In the genomic region with DNA sequence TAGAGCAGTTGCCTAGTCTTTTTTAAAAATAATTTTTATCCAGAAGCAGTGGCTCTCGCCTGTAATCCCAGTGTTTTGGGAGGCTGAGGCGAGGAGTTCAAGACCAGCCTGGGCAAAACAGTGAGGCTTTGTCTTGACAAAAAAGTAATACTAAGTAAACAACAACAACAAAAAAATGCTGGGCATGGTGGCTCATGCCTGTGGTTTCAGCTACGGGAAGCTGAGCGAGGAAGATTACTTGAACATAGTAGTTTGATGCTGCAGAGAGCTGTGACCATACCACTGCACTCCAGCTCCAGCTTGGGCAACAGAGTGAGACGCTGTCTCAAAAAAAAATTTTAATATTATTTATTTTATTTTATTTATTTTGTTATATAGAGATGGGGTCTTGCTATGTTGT, we compare ENCODE assay signal across 12 cellular contexts. TPM values are rescaled to one million over a fixed set of nuclear protein-coding genes. Genes with fewer than 3 reads are reported as not detected.
A peak's percentile ranks its signal among the peaks of the same experiment; 100 is the strongest.
DNase-seq lines count a peak whose midpoint lies in the region; TF ChIP-seq lines count a peak whose summit lies in the region.
"Had no signal": no experiment of that assay in that cellular context is flagged by ENCODE, and none has a peak within 500 bp of the region (broad histone marks: within the 10 kb centered on the region; RNA-seq: fewer than 3 reads in every experiment).

No MANE protein-coding gene starts in this region.

- no peak overlapping the region for H2BK12ac ChIP-seq in trophoblast cell (ENCODE audit: low read length)

- no peak overlapping the region for H2BK120ac ChIP-seq in trophoblast cell (ENCODE audit: insufficient read depth, low read length, poor library complexity)

- no peaks in the 10 kb centered on the region for H3K27me3 Mint-ChIP-seq in osteocyte (ENCODE audit: unreplicated experiment)
- H3K27me3 Mint-ChIP-seq: CD4-positive, CD25-positive, alpha-beta regulatory T cell had no signal

- H3K4me2 ChIP-seq in trophoblast cell (ENCODE audit: low read length), result no peak overlapping the region
- H3K4me2 ChIP-seq: BLaER1 treated with 17β-estradiol and CSF1 and Interleukin-3, amounts not matched to agents 10 nM and 100 nM had no signal

- no peak overlapping the region for H2AK5ac ChIP-seq in trophoblast cell (ENCODE audit: low read length)

- no peaks in the 10 kb centered on the region for H3K9me3 Mint-ChIP-seq in osteocyte (ENCODE audit: unreplicated experiment)

- no peak overlapping the region for H3K27ac Mint-ChIP-seq in osteocyte (ENCODE audit: unreplicated experiment)
- H3K27ac Mint-ChIP-seq: CD4-positive, CD25-positive, alpha-beta regulatory T cell; HFFc6 had no signal

- H4K91ac ChIP-seq in trophoblast cell (ENCODE audit: low read depth, low read length), result no peak overlapping the region

- H3K27me3 ChIP-seq in SJSA1 (replicated peaks), result no peaks in the 10 kb centered on the region
- H3K27me3 ChIP-seq in trophoblast cell (ENCODE audit: insufficient read depth, low read length), result no peaks in the 10 kb centered on the region
- H3K27me3 ChIP-seq: BLaER1 treated with 17β-estradiol and CSF1 and Interleukin-3, amounts not matched to agents 10 nM and 100 nM had no signal

- H4K8ac ChIP-seq in trophoblast cell (ENCODE audit: low read depth, low read length), result no peak overlapping the region

- H3K36me3 ChIP-seq in SJSA1, result no peaks in the 10 kb centered on the region
- H3K36me3 ChIP-seq in trophoblast cell (ENCODE audit: control insufficient read depth in 1 of 2, insufficient read depth in 2 of 2, low read length in 2 of 2), result no peaks in the 10 kb centered on the region
- H3K36me3 ChIP-seq: BLaER1 treated with 17β-estradiol and CSF1 and Interleukin-3, amounts not matched to agents 10 nM and 100 nM had no signal

- no peaks in the 10 kb centered on the region for H3K4me1 Mint-ChIP-seq in osteocyte (ENCODE audit: unreplicated experiment)
- H3K4me1 Mint-ChIP-seq: CD4-positive, CD25-positive, alpha-beta regulatory T cell had no signal

- H3K4me1 ChIP-seq in SJSA1 (replicated peaks) (peaks cover 18% of the 10 kb centered on the region), trophoblast cell (ENCODE audit: control insufficient read depth in 1 of 2, insufficient read depth in 2 of 2, low read length in 2 of 2) (no peaks in the 10 kb centered on the region)

- H3K14ac ChIP-seq in trophoblast cell (ENCODE audit: low read length), result no peak overlapping the region

- no peak overlapping the region for H2BK5ac ChIP-seq in trophoblast cell (ENCODE audit: low read depth, low read length, poor library complexity)

- no peak for TF ChIP-seq CTCF in choroid plexus epithelial cell (conservative IDR thresholded peaks at IDR 0.05; ENCODE audit: low read depth, low read length)
- TF ChIP-seq CTCF in osteocyte (IDR thresholded peaks at IDR 0.05), result no peak

- no CpG with 5 or more reads among the region's 5 CpGs for WGBS in trophoblast cell (ENCODE audit: extremely low coverage, insufficient coverage, insufficient read length)

- no peaks in the 10 kb centered on the region for H3K36me3 Mint-ChIP-seq in osteocyte (ENCODE audit: unreplicated experiment)
- H3K36me3 Mint-ChIP-seq: CD4-positive, CD25-positive, alpha-beta regulatory T cell had no signal

- no peak overlapping the region for H3K23ac ChIP-seq in trophoblast cell (ENCODE audit: low read length)

- no peak overlapping the region for H3K18ac ChIP-seq in trophoblast cell (ENCODE audit: low read length)

- H3K79me1 ChIP-seq in trophoblast cell (ENCODE audit: low read length), result no peaks in the 10 kb centered on the region

- H3K4me3 ChIP-seq in SJSA1 (no peak overlapping the region), choroid plexus epithelial cell (ENCODE audit: low read depth, low read length) (no peak overlapping the region), trophoblast cell (ENCODE audit: low read depth, low read length) (no peak overlapping the region)
- H3K4me3 ChIP-seq: BLaER1 treated with 17β-estradiol and CSF1 and Interleukin-3, amounts not matched to agents 10 nM and 100 nM had no signal

- DNase-seq in AG08395 (ENCODE audit: low spot score) (peak; percentile 8), SJSA1 (ENCODE audit: low read depth in 1 of 2, low spot score in 2 of 2) (peak; percentile 53 to 60), choroid plexus epithelial cell (ENCODE audit: low read depth) (peak; percentile 13), trophoblast cell (peak; percentile 37 to 75), osteocyte (ENCODE audit: extremely low spot score, unreplicated experiment) (no peak), glomerular visceral epithelial cell (ENCODE audit: extremely low spot score) (no peak)
- no peak for DNase-seq in stimulated activated CD4-positive, alpha-beta T cell treated with anti-CD3 and anti-CD28 coated beads, Interleukin-15, amount 100 ng/mL, for 24 hours
- DNase-seq: CD4-positive, CD25-positive, alpha-beta regulatory T cell; HCEC 1CT; HFFc6 had no signal

- H3K27ac ChIP-seq in SJSA1 (no peak overlapping the region), trophoblast cell (ENCODE audit: low read depth, low read length) (no peak overlapping the region)
- H3K27ac ChIP-seq: 22Rv1; BLaER1 treated with 17β-estradiol and CSF1 and Interleukin-3, amounts not matched to agents 10 nM and 100 nM had no signal

- no peak overlapping the region for H4K12ac ChIP-seq in trophoblast cell (ENCODE audit: low read depth, low read length)

- no peak overlapping the region for H3K9ac ChIP-seq in trophoblast cell (ENCODE audit: low read length)
- H3K9ac ChIP-seq: BLaER1 treated with 17β-estradiol and CSF1 and Interleukin-3, amounts not matched to agents 10 nM and 100 nM had no signal

- H2AFZ ChIP-seq in trophoblast cell (ENCODE audit: insufficient read depth, low read length, poor library complexity), result no peak overlapping the region

- no peak overlapping the region for H3K4me3 Mint-ChIP-seq in osteocyte (ENCODE audit: unreplicated experiment)
- H3K4me3 Mint-ChIP-seq: CD4-positive, CD25-positive, alpha-beta regulatory T cell; HFFc6 had no signal

- H3K79me2 ChIP-seq in trophoblast cell (ENCODE audit: control insufficient read depth, insufficient read depth, low read length, poor library complexity), result no peaks in the 10 kb centered on the region

- H3K9me3 ChIP-seq in SJSA1 (replicated peaks) (0 out of 2 replicates have a peak, but pooled peaks cover 2% of the 10 kb centered on the region), trophoblast cell (ENCODE audit: insufficient read depth, low read depth, low read length) (peaks cover 3% of the 10 kb centered on the region)

- no peak overlapping the region for H3K4ac ChIP-seq in trophoblast cell (ENCODE audit: low read depth, low read length)

RNA-seq across cellular contexts. Expression of a gene that starts 31.3 kb away (rescaled TPM):
- total RNA-seq in SJSA1 (2014; rRNA removed; shearing (Covaris generic)), result 50.0 and 51.0 TPM in 2 replicates
- polyA plus RNA-seq in trophoblast cell (2013), result 19.3 and 20.4 TPM in 2 replicates
- total RNA-seq in osteocyte, result 24.2 and 26.8 TPM in 2 replicates

RNA-seq across cellular contexts. Expression of a gene that starts 59.2 kb away (rescaled TPM):
- 37.8 and 47.8 TPM in 2 replicates for total RNA-seq in SJSA1 (2014; rRNA removed; shearing (Covaris generic))
- polyA plus RNA-seq in trophoblast cell (2013), result 12.0 and 12.2 TPM in 2 replicates
- 25.8 and 26.5 TPM in 2 replicates for total RNA-seq in osteocyte

Comparison
In these comparisons a context has a peak if more than half of its experiments do, and no peak if none do; other contexts are left out.
1. DNase-seq: peak in AG08395 (single experiment), SJSA1 (2 of 2), choroid plexus epithelial cell (single experiment) and trophoblast cell (2 of 2); none in osteocyte (single experiment), stimulated activated CD4-positive, alpha-beta T cell treated with anti-CD3 and anti-CD28 coated beads, Interleukin-15, amount 100 ng/mL, for 24 hours (single experiment) and glomerular visceral epithelial cell (single experiment).